ENCODE assay signal across 7 cellular contexts in the genomic region with DNA sequence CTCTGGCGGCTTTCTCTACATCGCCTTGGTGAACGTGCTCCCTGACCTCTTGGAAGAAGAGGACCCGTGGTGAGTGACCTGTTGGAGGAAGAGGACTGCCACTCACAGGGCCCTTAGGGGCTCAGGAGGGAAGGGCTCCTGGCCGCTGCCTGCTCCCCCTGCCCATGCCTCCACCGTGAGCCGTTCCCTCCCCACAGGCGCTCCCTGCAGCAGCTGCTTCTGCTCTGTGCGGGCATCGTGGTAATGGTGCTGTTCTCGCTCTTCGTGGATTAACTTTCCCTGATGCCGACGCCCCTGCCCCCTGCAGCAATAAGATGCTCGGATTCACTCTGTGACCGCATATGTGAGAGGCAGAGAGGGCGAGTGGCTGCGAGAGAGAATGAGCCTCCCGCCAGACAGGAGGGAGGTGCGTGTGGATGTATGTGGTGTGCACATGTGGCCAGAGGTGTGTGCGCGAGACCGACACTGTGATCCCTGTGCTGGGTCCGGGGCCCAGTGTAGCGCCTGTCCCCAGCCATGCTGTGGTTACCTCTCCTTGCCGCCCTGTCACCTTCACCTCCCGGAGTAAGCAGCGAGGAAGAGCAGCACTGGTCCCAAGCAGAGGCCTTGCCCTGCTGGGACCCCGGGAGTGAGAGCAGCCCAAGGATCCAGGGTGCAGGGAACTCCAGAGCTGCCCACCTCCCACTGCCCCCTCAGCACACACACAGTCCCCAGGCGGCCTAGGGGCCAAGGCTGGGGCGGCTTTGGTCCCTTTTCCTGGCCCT. TPM values are rescaled to one million over a fixed set of nuclear protein-coding genes. Genes with fewer than 3 reads are reported as not detected.
DNase-seq lines count a peak whose midpoint lies in the region; ATAC-seq, FAIRE-seq and TF ChIP-seq lines count a peak whose summit lies in the region.
"Had no signal": no experiment of that assay in that cellular context is flagged by ENCODE, and none has a peak within 500 bp of the region (broad histone marks: within the 10 kb centered on the region; RNA-seq: fewer than 3 reads in every experiment).

No MANE protein-coding gene starts in this region.

- H3K9me3 ChIP-seq in SJCRH30 (replicated peaks): no peaks in the 10 kb centered on the region
- H3K9me3 ChIP-seq in suprapubic skin: no peaks in the 10 kb centered on the region

- no peak for TF ChIP-seq EP300 in suprapubic skin (IDR thresholded peaks at IDR 0.05)

- H3K36me3 ChIP-seq in SJCRH30: peaks cover 28% of the 10 kb centered on the region
- peaks cover 68% of the 10 kb centered on the region for H3K36me3 ChIP-seq in suprapubic skin

- no peak for FAIRE-seq in D721Med (lab: Jason Lieb, UNC)

- peak in 1 of 2 experiments; percentile 33 for DNase-seq in SJCRH30
- DNase-seq in left ventricle myocardium superior: no peak
- DNase-seq in suprapubic skin (ENCODE audit: low spot score in 2 of 2): peak in 1 of 2 donors; percentile 58
- DNase-seq in D721Med (ENCODE audit: insufficient read length, low spot score): no peak
- DNase-seq: Kasumi-1; naive thymus-derived CD4-positive, alpha-beta T cell had no signal

- peaks cover 26% of the 10 kb centered on the region for H3K4me1 ChIP-seq in SJCRH30
- peaks cover 40% of the 10 kb centered on the region for H3K4me1 ChIP-seq in suprapubic skin

- intact Hi-C loops in left ventricle myocardium superior (cut with micrococcal nuclease): no loop called here

- no peak for TF ChIP-seq CTCF in suprapubic skin (IDR thresholded peaks at IDR 0.05)
- no peak for TF ChIP-seq CTCF in D721Med (IDR thresholded peaks at IDR 0.05; ENCODE audit: insufficient read depth, missing control alignments)

- TF ChIP-seq POLR2A in suprapubic skin (IDR thresholded peaks at IDR 0.05): no peak

- no peaks in the 10 kb centered on the region for H3K27me3 ChIP-seq in SJCRH30
- no peaks in the 10 kb centered on the region for H3K27me3 ChIP-seq in suprapubic skin

- 82% methylated on average over 27 of the region's 31 CpGs for WGBS in suprapubic skin

- H3K4me3 ChIP-seq in SJCRH30 (no peak overlapping the region), suprapubic skin (no peak overlapping the region)

- H3K27ac ChIP-seq in SJCRH30 (peak overlapping the region; percentile 53), suprapubic skin (peak overlapping the region; percentile 75)

- ATAC-seq in left ventricle myocardium superior (peak; percentile 6), HG03457 (IDR thresholded peaks at IDR 0.05; ENCODE audit: unreplicated experiment) (no peak)
- ATAC-seq: naive thymus-derived CD4-positive, alpha-beta T cell had no signal

RNA-seq across cellular contexts. Expression of a gene that starts 6.9 kb away (rescaled TPM):
- 17.3 and 24.4 TPM in 2 replicates for total RNA-seq in SJCRH30 (2014; rRNA removed; shearing (Covaris generic))
- 39.5 TPM for total RNA-seq in left ventricle myocardium superior
- total RNA-seq in suprapubic skin: 10 to 100 TPM; 45.5 to 53.8 (median 52.3) TPM

RNA-seq across cellular contexts. Expression of a gene that starts 11.0 kb away (rescaled TPM):
- 236 and 258 TPM in 2 replicates for total RNA-seq in SJCRH30 (2014; rRNA removed; shearing (Covaris generic))
- total RNA-seq in left ventricle myocardium superior (180 TPM), suprapubic skin (100 to 1,000 TPM in 3 of 4 donors, 10 to 100 TPM in 1; 52.5 to 124 (median 103) TPM)

RNA-seq across cellular contexts. Expression of a gene that starts 33.7 kb away (rescaled TPM):
- 91.3 and 93.5 TPM in 2 replicates for total RNA-seq in SJCRH30 (2014; rRNA removed; shearing (Covaris generic))
- total RNA-seq in left ventricle myocardium superior: 6.3 TPM
- total RNA-seq in suprapubic skin: 1 to 10 TPM in 2 of 4 donors, under 1 TPM in 1, not detected in 1; 0.59 to 4.6 (median 1.0) TPM

RNA-seq across cellular contexts. Expression of a gene that starts 36.9 kb away (rescaled TPM):
- not detected in 2 replicates for total RNA-seq in SJCRH30 (2014; rRNA removed; shearing (Covaris generic))
- total RNA-seq in left ventricle myocardium superior (11.2 TPM), suprapubic skin (10 to 100 TPM in 2 of 4 donors, 1 to 10 TPM in 2; 4.7 to 13.4 (median 9.8) TPM)

Comparison
In these comparisons a context has a peak if more than half of its experiments do, and no peak if none do; other contexts are left out.
1. RNA of a gene that starts 33.7 kb away (total RNA-seq): 91.3 to 93.5 TPM in SJCRH30; 6.3 TPM in left ventricle myocardium superior (single experiment) and 0.59 to 4.6 TPM in suprapubic skin; every median in the first group is over 10 times any median in the second.